Comparison of ENCODE assay signal across 8 cellular contexts in the genomic region with DNA sequence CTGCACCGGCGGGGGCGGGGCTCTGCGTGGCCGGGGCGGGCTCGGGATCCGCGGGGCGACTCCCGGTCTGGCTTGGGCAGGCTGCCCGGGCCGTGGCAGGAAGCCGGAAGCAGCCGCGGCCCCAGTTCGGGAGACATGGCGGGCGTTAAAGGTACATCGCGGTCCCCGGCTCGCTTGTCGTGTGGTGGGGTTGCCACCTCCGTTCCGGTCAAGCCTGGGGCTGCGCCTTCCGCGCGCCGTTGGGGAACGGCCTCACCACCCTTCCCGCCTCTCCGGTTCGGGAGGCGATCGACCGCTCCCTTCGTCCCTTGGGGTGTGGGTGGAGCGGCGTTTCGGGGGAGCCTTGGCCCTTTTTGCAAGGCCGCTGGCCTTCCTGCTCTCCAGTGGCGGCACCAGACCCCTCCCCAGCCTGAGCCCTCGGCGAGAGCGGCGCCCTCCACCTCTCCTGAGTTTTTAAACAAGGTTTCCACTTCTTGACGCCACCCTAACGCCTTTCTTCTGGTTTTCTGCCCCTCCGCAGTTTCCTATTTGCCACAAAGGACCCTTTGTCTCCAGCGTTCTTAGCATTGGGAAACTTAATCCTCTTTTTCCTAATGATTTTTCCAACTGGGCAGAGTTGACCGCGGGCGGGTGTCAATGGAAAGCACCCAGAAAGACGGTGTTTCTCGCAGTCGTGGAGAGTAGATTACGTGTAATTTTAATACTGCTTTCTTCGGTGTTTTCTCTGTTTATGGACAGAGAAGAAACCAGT. TPM values are rescaled to one million over a fixed set of nuclear protein-coding genes. Genes with fewer than 3 reads are reported as not detected.
A peak's percentile ranks its signal among the peaks of the same experiment; 100 is the strongest.
DNase-seq lines count a peak whose midpoint lies in the region; ATAC-seq, FAIRE-seq and TF ChIP-seq lines count a peak whose summit lies in the region.

A gene with protein sequence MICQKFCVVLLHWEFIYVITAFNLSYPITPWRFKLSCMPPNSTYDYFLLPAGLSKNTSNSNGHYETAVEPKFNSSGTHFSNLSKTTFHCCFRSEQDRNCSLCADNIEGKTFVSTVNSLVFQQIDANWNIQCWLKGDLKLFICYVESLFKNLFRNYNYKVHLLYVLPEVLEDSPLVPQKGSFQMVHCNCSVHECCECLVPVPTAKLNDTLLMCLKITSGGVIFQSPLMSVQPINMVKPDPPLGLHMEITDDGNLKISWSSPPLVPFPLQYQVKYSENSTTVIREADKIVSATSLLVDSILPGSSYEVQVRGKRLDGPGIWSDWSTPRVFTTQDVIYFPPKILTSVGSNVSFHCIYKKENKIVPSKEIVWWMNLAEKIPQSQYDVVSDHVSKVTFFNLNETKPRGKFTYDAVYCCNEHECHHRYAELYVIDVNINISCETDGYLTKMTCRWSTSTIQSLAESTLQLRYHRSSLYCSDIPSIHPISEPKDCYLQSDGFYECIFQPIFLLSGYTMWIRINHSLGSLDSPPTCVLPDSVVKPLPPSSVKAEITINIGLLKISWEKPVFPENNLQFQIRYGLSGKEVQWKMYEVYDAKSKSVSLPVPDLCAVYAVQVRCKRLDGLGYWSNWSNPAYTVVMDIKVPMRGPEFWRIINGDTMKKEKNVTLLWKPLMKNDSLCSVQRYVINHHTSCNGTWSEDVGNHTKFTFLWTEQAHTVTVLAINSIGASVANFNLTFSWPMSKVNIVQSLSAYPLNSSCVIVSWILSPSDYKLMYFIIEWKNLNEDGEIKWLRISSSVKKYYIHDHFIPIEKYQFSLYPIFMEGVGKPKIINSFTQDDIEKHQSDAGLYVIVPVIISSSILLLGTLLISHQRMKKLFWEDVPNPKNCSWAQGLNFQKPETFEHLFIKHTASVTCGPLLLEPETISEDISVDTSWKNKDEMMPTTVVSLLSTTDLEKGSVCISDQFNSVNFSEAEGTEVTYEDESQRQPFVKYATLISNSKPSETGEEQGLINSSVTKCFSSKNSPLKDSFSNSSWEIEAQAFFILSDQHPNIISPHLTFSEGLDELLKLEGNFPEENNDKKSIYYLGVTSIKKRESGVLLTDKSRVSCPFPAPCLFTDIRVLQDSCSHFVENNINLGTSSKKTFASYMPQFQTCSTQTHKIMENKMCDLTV (plus strand): TSS at position 79 of the 751 bp plus-strand sequence. CDS start 144,898 bp downstream, outside the sequence.
A gene with protein sequence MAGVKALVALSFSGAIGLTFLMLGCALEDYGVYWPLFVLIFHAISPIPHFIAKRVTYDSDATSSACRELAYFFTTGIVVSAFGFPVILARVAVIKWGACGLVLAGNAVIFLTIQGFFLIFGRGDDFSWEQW (plus strand): TSS at position 79 of the 751 bp plus-strand sequence. CDS start 57 bp downstream, at position 136.

- H3K79me2 ChIP-seq in H1 (ENCODE audit: control insufficient read depth in 1 of 2, insufficient read depth in 2 of 2, low read length in 2 of 2): peaks cover 0 to 35% of the 10 kb centered on the region in 2 experiments; a peak in 3 of 4 replicates

- peaks cover 0 to 8% (median 0%) of the 10 kb centered on the region in 5 donors for H3K27me3 Mint-ChIP-seq in naive thymus-derived CD4-positive, alpha-beta T cell

- H3K23ac ChIP-seq in H1 (ENCODE audit: insufficient read length): no peak within 1 kb of the TSS

- peak within 1 kb of the TSS; percentile 93 for H2BK5ac ChIP-seq in H1 (ENCODE audit: low read depth, low read length)

- peaks cover 6% of the 10 kb centered on the region for H3K23me2 ChIP-seq in H1 (ENCODE audit: low read depth, low read length)

- H3K14ac ChIP-seq in H1 (ENCODE audit: insufficient read length): peak within 1 kb of the TSS; percentile 50

- peak within 1 kb of the TSS; percentile 81 to 94 (median 87) for H3K4me3 ChIP-seq in H1 (ENCODE audit: extremely low read depth in 1 of 4, insufficient read depth in 2 of 4, low read depth in 3 of 4, low read length in 4 of 4)
- H3K4me3 ChIP-seq in naive thymus-derived CD4-positive, alpha-beta T cell (ENCODE audit: low read length): peak within 1 kb of the TSS; percentile 86

- TF ChIP-seq POLR2A in H1 (IDR thresholded peaks at IDR 0.05; ENCODE audit: control extremely low read depth in 1 of 2, low read depth in 2 of 2, low read length in 2 of 2): peak in 1 of 2 experiments; percentile 83; a peak in 2 of 3 replicates

- H3K4me2 ChIP-seq in H1 (ENCODE audit: insufficient read depth in 1 of 2, low read depth in 2 of 2, low read length in 2 of 2): peak within 1 kb of the TSS; percentile 81 to 98

- peak within 1 kb of the TSS; percentile 46; the same call in 1 of the 2 replicates for H2BK12ac ChIP-seq in H1 (ENCODE audit: low read depth, low read length)

- ATAC-seq in GM18861 (IDR thresholded peaks at IDR 0.05; ENCODE audit: unreplicated experiment): peak; percentile 29
- peak; percentile 13 for ATAC-seq in HG03159 (IDR thresholded peaks at IDR 0.05; ENCODE audit: unreplicated experiment)
- no peak for ATAC-seq in naive thymus-derived CD4-positive, alpha-beta T cell

- peaks cover 6 to 14% (median 6%) of the 10 kb centered on the region in 5 donors for H3K36me3 Mint-ChIP-seq in naive thymus-derived CD4-positive, alpha-beta T cell

- H4K5ac ChIP-seq in H1 (ENCODE audit: insufficient read length, low read depth, low read length): peak within 1 kb of the TSS; percentile 78

- TF ChIP-seq CTCF in H1 (IDR thresholded peaks at IDR 0.05; ENCODE audit: control extremely low read depth in 1 of 3, insufficient read depth in 1 of 3, low read depth in 1 of 3, low read length in 3 of 3): no peak

- FAIRE-seq in H1 (lab: Jason Lieb, UNC): no peak

- H3K27ac ChIP-seq in H1 (ENCODE audit: low read depth, low read length): peak within 1 kb of the TSS; percentile 89
- peak within 1 kb of the TSS; percentile 78 for H3K27ac ChIP-seq in naive thymus-derived CD4-positive, alpha-beta T cell (ENCODE audit: low read depth, low read length)

- H2AK5ac ChIP-seq in H1 (ENCODE audit: low read depth, low read length): no peak within 1 kb of the TSS

- H3K56ac ChIP-seq in H1 (replicated peaks; ENCODE audit: insufficient read length, low read depth, low read length): peak within 1 kb of the TSS; percentile 52

- intact Hi-C loops in naive thymus-derived CD4-positive, alpha-beta T cell (cut with micrococcal nuclease): loop anchor here (1.0 to 10.0 kb wide), 23 partner anchors 10 to 1898 kb away; a partner anchor contains a TSS

- H3K9me3 ChIP-seq in H1 (ENCODE audit: insufficient read depth in 2 of 2, low read depth in 1 of 2, low read length in 1 of 2): no peaks in the 10 kb centered on the region
- H3K9me3 ChIP-seq in naive thymus-derived CD4-positive, alpha-beta T cell (ENCODE audit: control insufficient read depth in 2 of 3, low read length in 3 of 3): no peaks in the 10 kb centered on the region

- H3K9me3 Mint-ChIP-seq in naive thymus-derived CD4-positive, alpha-beta T cell: peaks cover 0 to 2% (median 0%) of the 10 kb centered on the region in 11 donors

- peak within 1 kb of the TSS in 7 of 9 donors; percentile 84 to 97 (median 95) for H3K27ac Mint-ChIP-seq in naive thymus-derived CD4-positive, alpha-beta T cell

- 0 out of 4 replicates have a peak, but pooled peaks of 1 of the 2 experiments have one; percentile 1 for TF ChIP-seq RAD21 in H1 (IDR thresholded peaks at IDR 0.05 in 1 of 2, conservative IDR thresholded peaks at IDR 0.05 in 1 of 2; ENCODE audit: low read depth in 2 of 2, low read length in 2 of 2)

- H3K4me1 Mint-ChIP-seq in naive thymus-derived CD4-positive, alpha-beta T cell: peaks cover 0 to 39% (median 22%) of the 10 kb centered on the region in 7 donors

- H4K8ac ChIP-seq in H1 (ENCODE audit: extremely low read depth, insufficient read depth, low read length): peak within 1 kb of the TSS; percentile 91

- no peaks in the 10 kb centered on the region; a peak in 1 of 8 replicates for H3K36me3 ChIP-seq in H1 (ENCODE audit: control insufficient read depth in 2 of 4, insufficient read depth in 4 of 4, low read length in 3 of 4)
- peaks cover 0 to 12% (median 0%) of the 10 kb centered on the region in 3 experiments for H3K36me3 ChIP-seq in naive thymus-derived CD4-positive, alpha-beta T cell (ENCODE audit: control insufficient read depth in 2 of 3, insufficient read depth in 3 of 3, low read length in 3 of 3)

- H3K4me3 Mint-ChIP-seq in naive thymus-derived CD4-positive, alpha-beta T cell: no peak within 1 kb of the TSS

- H3K18ac ChIP-seq in H1 (ENCODE audit: extremely low read depth, low read length): peak within 1 kb of the TSS; percentile 88

- DNase-seq in AML-193 (lab: John Stamatoyannopoulos, UW) (peak; percentile 35 to 52), OCI-M1 (lab: John Stamatoyannopoulos, UW) (peak; percentile 86), H1 (ENCODE audit: low read depth in 1 of 2, low spot score in 2 of 2) (peak in 1 of 2 experiments; percentile 95), dedifferentiated amniotic fluid mesenchymal stem cell (ENCODE audit: extremely low spot score) (no peak), SKM-1 treated with dmso at 0.1 percent for 144 hours (lab: John Stamatoyannopoulos, UW; ENCODE audit: unreplicated experiment) (no peak)
- DNase-seq in naive thymus-derived CD4-positive, alpha-beta T cell: peak in 1 of 9 donors; percentile 21

- no peak within 1 kb of the TSS for H4K91ac ChIP-seq in H1 (replicated peaks; ENCODE audit: insufficient read length, low read length)

- CTCF ChIA-PET in H1 (lab: Charles Lee; ENCODE audit: partially characterized antibody): interaction anchor here (0.8 to 3.6 kb wide), 5 partner anchors 11 to 271 kb away, joined by 3 to 10 read pairs (median 3); no protein-coding TSS in a partner anchor
- CTCF ChIA-PET in naive thymus-derived CD4-positive, alpha-beta T cell (lab: Charles Lee): interaction anchor here (0.9 to 1.2 kb wide), 3 partner anchors 8 to 454 kb away, joined by 3 read pairs; no protein-coding TSS in a partner anchor

- peaks cover 0 to 23% (median 14%) of the 10 kb centered on the region in 4 experiments; a peak in 5 of 7 replicates for H3K4me1 ChIP-seq in H1 (replicated peaks in 1 of 4; ENCODE audit: control insufficient read depth in 3 of 4, insufficient read depth in 4 of 4, low read length in 3 of 4)
- H3K4me1 ChIP-seq in naive thymus-derived CD4-positive, alpha-beta T cell (ENCODE audit: control insufficient read depth in 2 of 2, insufficient read depth in 2 of 2, low read length in 2 of 2): peaks cover 0 to 8% of the 10 kb centered on the region in 2 donors

- H2BK120ac ChIP-seq in H1 (replicated peaks; ENCODE audit: low read depth, low read length): no peak within 1 kb of the TSS

- H3K4ac ChIP-seq in H1 (replicated peaks; ENCODE audit: insufficient read length, low read depth, low read length): no peak within 1 kb of the TSS

- 1% methylated on average over 40 of the region's 60 CpGs; no CpG with 5 or more reads in 1 of the 2 experiments for WGBS in H1 (ENCODE audit: extremely low coverage in 1 of 2, insufficient coverage in 1 of 2, insufficient read length in 1 of 2, insufficient replicate concordance in 2 of 2, low coverage in 1 of 2, low lambda C conversion rate in 2 of 2, missing lambda C conversion rate in 1 of 2), 2 experiments

- H2BK15ac ChIP-seq in H1 (ENCODE audit: low read length): no peak within 1 kb of the TSS

- no peaks in the 10 kb centered on the region for H4K20me1 ChIP-seq in H1 (replicated peaks in 1 of 2; ENCODE audit: control insufficient read depth in 1 of 2, insufficient read depth in 2 of 2, low read length in 2 of 2)

- POLR2A ChIA-PET in H1 (lab: Charles Lee; ENCODE audit: partially characterized antibody): interaction anchor here (0.7 to 1.4 kb wide), 3 partner anchors 11 to 28 kb away, joined by 3 to 5 read pairs (median 5); no protein-coding TSS in a partner anchor
- POLR2A ChIA-PET in naive thymus-derived CD4-positive, alpha-beta T cell (lab: Charles Lee): interaction anchor here (0.7 to 1.7 kb wide), 5 partner anchors 11 to 355 kb away, joined by 3 to 12 read pairs (median 4); no protein-coding TSS in a partner anchor

- H3K79me1 ChIP-seq in H1 (ENCODE audit: low read depth, low read length): peaks cover 9% of the 10 kb centered on the region

- H3K9ac ChIP-seq in H1 (replicated peaks in 1 of 4; ENCODE audit: extremely low read depth in 1 of 4, low read depth in 3 of 4, low read length in 3 of 4): peak within 1 kb of the TSS; percentile 81 to 97 (median 94)

- no peaks in the 10 kb centered on the region for H3K27me3 ChIP-seq in H1 (replicated peaks in 1 of 4; ENCODE audit: control insufficient read depth in 3 of 4, extremely low read depth in 1 of 4, insufficient read depth in 3 of 4, low read length in 3 of 4)
- H3K27me3 ChIP-seq in naive thymus-derived CD4-positive, alpha-beta T cell (ENCODE audit: control insufficient read depth in 2 of 2, insufficient read depth in 2 of 2, low read length in 2 of 2): no peaks in the 10 kb centered on the region

- no peak for TF ChIP-seq EP300 in H1 (IDR thresholded peaks at IDR 0.05; ENCODE audit: borderline replicate concordance in 1 of 2, low read depth in 2 of 2, low read length in 2 of 2)

- no peak within 1 kb of the TSS for H2BK20ac ChIP-seq in H1 (ENCODE audit: low read length)

- H2AFZ ChIP-seq in H1 (ENCODE audit: low read length): peak within 1 kb of the TSS; percentile 94

RNA-seq across cellular contexts. Expression of the first gene that starts in this region (rescaled TPM):
- total RNA-seq in H1 (2021; fragmentation: NEBNext Ultra II Directional; extraction: Animal tissue kit (Norgen Biotek cat#: 25700)): 2.8 and 3.9 TPM in 2 replicates
- 1.1 and 1.3 TPM in 2 replicates for polyA plus RNA-seq in H1 (2011; rRNA removed)
- 1.6 TPM for polyA plus RNA-seq in H1 (2011; cell fraction: cytosol; rRNA removed)
- 1.4 TPM for polyA plus RNA-seq in H1 (2011; cell fraction: nucleus; rRNA removed)
- 1.0 to 1.5 TPM (median 1.4 TPM) in 4 replicates for polyA plus RNA-seq in H1 (2012, experiment 1 of 2)
- 0.14 TPM for polyA plus RNA-seq in H1 (2012, experiment 2 of 2)
- polyA plus RNA-seq in H1 (2013, experiment 1 of 2): 2.8 TPM
- 2.9 TPM for polyA plus RNA-seq in H1 (2013, experiment 2 of 2)
- polyA minus RNA-seq in H1 (2011; rRNA and poly(A)+ RNA removed): 4.4 and 8.9 TPM in 2 replicates
- polyA minus RNA-seq in H1 (2011; cell fraction: cytosol; rRNA and poly(A)+ RNA removed): 2.2 TPM
- 4.5 TPM for polyA minus RNA-seq in H1 (2011; cell fraction: nucleus; rRNA and poly(A)+ RNA removed)
- 1 to 10 TPM; 1.2 to 3.0 (median 1.8) TPM for total RNA-seq in naive thymus-derived CD4-positive, alpha-beta T cell
- polyA plus RNA-seq in naive thymus-derived CD4-positive, alpha-beta T cell: 1 to 10 TPM; 2.0 TPM

RNA-seq across cellular contexts. Expression of the second gene that starts in this region (rescaled TPM):
- 19.9 and 25.7 TPM in 2 replicates for total RNA-seq in H1 (2021; fragmentation: NEBNext Ultra II Directional; extraction: Animal tissue kit (Norgen Biotek cat#: 25700))
- 20.4 and 27.2 TPM in 2 replicates for polyA plus RNA-seq in H1 (2011; rRNA removed)
- polyA plus RNA-seq in H1 (2011; cell fraction: cytosol; rRNA removed): 29.0 TPM
- polyA plus RNA-seq in H1 (2011; cell fraction: nucleus; rRNA removed): 9.4 TPM
- polyA plus RNA-seq in H1 (2012, experiment 1 of 2): 17.7 to 29.2 TPM (median 19.4 TPM) in 4 replicates
- 31.9 TPM for polyA plus RNA-seq in H1 (2012, experiment 2 of 2)
- 27.3 TPM for polyA plus RNA-seq in H1 (2013, experiment 1 of 2)
- polyA plus RNA-seq in H1 (2013, experiment 2 of 2): 30.5 TPM
- polyA minus RNA-seq in H1 (2011; rRNA and poly(A)+ RNA removed): 23.8 and 32.4 TPM in 2 replicates
- polyA minus RNA-seq in H1 (2011; cell fraction: cytosol; rRNA and poly(A)+ RNA removed): 16.9 TPM
- polyA minus RNA-seq in H1 (2011; cell fraction: nucleus; rRNA and poly(A)+ RNA removed): 46.7 TPM
- 10 to 100 TPM; 20.8 to 26.3 (median 26.0) TPM for total RNA-seq in naive thymus-derived CD4-positive, alpha-beta T cell
- 10 to 100 TPM; 11.8 to 15.2 TPM for polyA plus RNA-seq in naive thymus-derived CD4-positive, alpha-beta T cell

Comparison
In these comparisons a context has a peak if more than half of its experiments do, and no peak if none do; other contexts are left out.
1. DNase-seq: peak in AML-193 (2 of 2) and OCI-M1 (single experiment); none in dedifferentiated amniotic fluid mesenchymal stem cell (single experiment) and SKM-1 treated with dmso at 0.1 percent for 144 hours (single experiment).